In genomic region chr10:3933733-3934132, GRCh38 we compare ENCODE assay signal across 2 cellular contexts.
TF ChIP-seq lines count a peak whose summit lies in the region.

No MANE protein-coding gene starts in this region.

TF ChIP-seq in SK-N-SH treated with all-trans-retinoic acid at 6 μM for 48 hours, 23 proteins besides CTCF, POLR2A, EP300 and RAD21 (continued from another document):
- TF ChIP-seq CREB5 (CRISPR knock-in tag; IDR thresholded peaks at IDR 0.05; ENCODE audit: low read depth), result no peak
- TF ChIP-seq ZNF565 (CRISPR knock-in tag; conservative IDR thresholded peaks at IDR 0.05; ENCODE audit: low read depth), result no peak
- no peak for TF ChIP-seq SNAI2 (CRISPR knock-in tag; IDR thresholded peaks at IDR 0.05)
- no peak for TF ChIP-seq ZNF70 (CRISPR knock-in tag; IDR thresholded peaks at IDR 0.05)
- TF ChIP-seq GLIS3 (CRISPR knock-in tag; IDR thresholded peaks at IDR 0.05), result no peak
- no peak for TF ChIP-seq ZFP30 (CRISPR knock-in tag; IDR thresholded peaks at IDR 0.05)
- no peak for TF ChIP-seq ZC3H10 (CRISPR knock-in tag; IDR thresholded peaks at IDR 0.05)
- TF ChIP-seq RARB (CRISPR knock-in tag; IDR thresholded peaks at IDR 0.05), result no peak
- no peak for TF ChIP-seq ZFP3 (CRISPR knock-in tag; IDR thresholded peaks at IDR 0.05)
- no peak for TF ChIP-seq ESRRG (CRISPR knock-in tag; IDR thresholded peaks at IDR 0.05)

TF ChIP-seq in GM23338, 12 proteins besides CTCF, POLR2A, EP300 and RAD21 (continued from another document):
- TF ChIP-seq ETS1 (IDR thresholded peaks at IDR 0.05) (no peak), ZNF114 (CRISPR knock-in tag; IDR thresholded peaks at IDR 0.05) (no peak), POLR2AphosphoS5 (IDR thresholded peaks at IDR 0.05; ENCODE audit: low read depth) (no peak), REST (IDR thresholded peaks at IDR 0.05; ENCODE audit: unreplicated experiment) (no peak)
